In the genomic region with DNA sequence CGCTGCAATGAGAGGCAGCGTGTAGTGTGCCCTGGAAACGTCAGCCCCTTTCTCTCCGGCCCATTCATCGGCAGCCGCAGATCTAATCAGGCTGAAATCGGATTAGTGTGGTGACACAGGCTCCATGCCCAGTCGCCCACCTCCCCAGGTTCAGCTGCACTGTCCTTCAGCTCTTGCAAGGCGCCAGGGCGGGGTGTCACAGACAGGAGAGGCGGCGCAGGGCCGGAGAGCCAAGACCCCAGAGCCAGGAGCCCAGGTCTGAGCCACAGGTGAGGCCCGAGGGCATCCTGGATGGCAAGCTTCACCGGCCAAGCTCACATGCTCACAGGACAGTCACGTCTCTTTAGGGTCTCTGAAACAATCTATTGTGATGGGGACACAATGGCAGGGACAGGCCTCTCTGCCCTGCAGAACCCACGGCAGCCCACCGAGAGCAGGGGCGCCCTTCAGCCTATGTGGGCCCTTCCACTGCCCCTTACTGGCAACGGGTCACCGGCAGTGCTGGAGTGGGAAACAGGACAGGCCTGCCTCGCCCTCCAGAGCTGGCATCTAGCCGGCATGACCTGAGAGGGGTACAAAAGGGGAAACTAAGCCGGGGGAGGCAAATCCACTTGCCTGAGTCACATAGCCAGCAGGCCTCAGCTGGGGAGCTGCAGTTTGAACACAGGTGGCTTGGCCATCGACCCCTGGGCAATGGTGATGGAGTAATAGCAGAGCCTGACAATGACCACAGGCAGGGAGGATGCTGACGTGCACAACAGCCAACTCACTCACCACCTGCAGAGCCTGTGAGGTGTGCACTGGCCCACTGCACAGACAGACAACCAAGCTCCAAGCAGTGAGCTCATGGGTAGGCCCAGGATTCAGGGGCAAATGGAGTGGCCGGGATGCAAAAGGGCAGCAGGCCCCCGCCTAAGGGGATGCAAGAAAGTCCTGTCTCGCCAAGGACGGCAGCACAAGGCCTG, we compare ENCODE assay signal across 11 cellular contexts. TPM values are rescaled to one million over a fixed set of nuclear protein-coding genes. Genes with fewer than 3 reads are reported as not detected.
DNase-seq lines count a peak whose midpoint lies in the region; FAIRE-seq and TF ChIP-seq lines count a peak whose summit lies in the region.
"Had no signal": no experiment of that assay in that cellular context is flagged by ENCODE, and none has a peak within 500 bp of the region (broad histone marks: within the 10 kb centered on the region; RNA-seq: fewer than 3 reads in every experiment).

No MANE protein-coding gene starts in this region.

- no peaks in the 10 kb centered on the region for H3K27me3 Mint-ChIP-seq in astrocyte (ENCODE audit: low read depth, unreplicated experiment)

- intact Hi-C loops in spleen (cut with DNase I; ENCODE audit: low total_unique reads) = no loop called here

- H3K27ac ChIP-seq in astrocyte (ENCODE audit: low read depth, low read length) (peak overlapping the region; percentile 68), spleen (peak overlapping the region in 4 of 8 donors; percentile 57 to 64 (median 58)), suprapubic skin (no peak overlapping the region)

- H3K36me3 Mint-ChIP-seq in astrocyte (ENCODE audit: low read depth, unreplicated experiment) = peaks cover 9% of the 10 kb centered on the region

- no peak for FAIRE-seq in astrocyte (lab: Jason Lieb, UNC)

- H2AFZ ChIP-seq in astrocyte (ENCODE audit: low read depth, low read length) = no peak overlapping the region

- no peak overlapping the region for H3K4me3 ChIP-seq in astrocyte (ENCODE audit: insufficient read depth, low read depth, low read length)
- no peak overlapping the region for H3K4me3 ChIP-seq in kidney epithelial cell (ENCODE audit: low read depth, low read length)
- H3K4me3 ChIP-seq in spleen = no peak overlapping the region
- H3K4me3 ChIP-seq in suprapubic skin = no peak overlapping the region

- TF ChIP-seq EP300 in suprapubic skin (IDR thresholded peaks at IDR 0.05) = no peak

- WGBS in spleen, 5 donors = 84 to 93% (median 90%) methylated on average over 17 to 30 of the region's 30 CpGs
- 82% methylated on average over 16 of the region's 30 CpGs for WGBS in suprapubic skin

- peak overlapping the region; percentile 69 for H3K4me2 ChIP-seq in astrocyte (ENCODE audit: low read length)

- TF ChIP-seq POLR2A in spleen (IDR thresholded peaks at IDR 0.05) = no peak
- TF ChIP-seq POLR2A in suprapubic skin (IDR thresholded peaks at IDR 0.05) = no peak

- H3K36me3 ChIP-seq in astrocyte (ENCODE audit: insufficient read depth, low read length) (no peaks in the 10 kb centered on the region), kidney epithelial cell (ENCODE audit: control insufficient read depth, insufficient read depth, low read length) (no peaks in the 10 kb centered on the region), spleen (peaks cover 0 to 6% (median 0%) of the 10 kb centered on the region in 6 donors), suprapubic skin (no peaks in the 10 kb centered on the region)

- H3K4me3 Mint-ChIP-seq in astrocyte (ENCODE audit: unreplicated experiment) = no peak overlapping the region

- peak; percentile 94 for DNase-seq in NCI-H82 (lab: John Stamatoyannopoulos, UW)
- DNase-seq in astrocyte (ENCODE audit: low read depth) = peak; percentile 74
- peak; percentile 83 for DNase-seq in kidney epithelial cell (ENCODE audit: low read depth)
- DNase-seq in spleen = peak; percentile 62
- DNase-seq in suprapubic skin (ENCODE audit: low spot score in 2 of 2) = no peak
- DNase-seq in DMS114 treated with DMSO at 0.1 percent for 48 hours (lab: John Stamatoyannopoulos, UW; ENCODE audit: unreplicated experiment) = no peak
- DNase-seq in NCI-H2029 (lab: John Stamatoyannopoulos, UW) = no peak
- DNase-seq: amygdala, Caco-2, NCI-H187 treated with DMSO at 0.1 percent for 48 hours, OCI-M1 had no signal

- H3K9ac ChIP-seq in astrocyte (ENCODE audit: low read length) = peak overlapping the region; percentile 68

- TF ChIP-seq CTCF in astrocyte (IDR thresholded peaks at IDR 0.05; ENCODE audit: insufficient read depth, low read depth, low read length) = no peak
- TF ChIP-seq CTCF in kidney epithelial cell (IDR thresholded peaks at IDR 0.05; ENCODE audit: insufficient read depth, low read length, poor library complexity, severe bottlenecking) = no peak
- no peak for TF ChIP-seq CTCF in spleen (IDR thresholded peaks at IDR 0.05 in 8 of 11, conservative IDR thresholded peaks at IDR 0.05 in 3 of 11)
- TF ChIP-seq CTCF in suprapubic skin (IDR thresholded peaks at IDR 0.05) = no peak

- peaks cover 92% of the 10 kb centered on the region for H4K20me1 ChIP-seq in astrocyte (ENCODE audit: insufficient read depth, low read length)

- peaks cover 38% of the 10 kb centered on the region for H3K4me1 ChIP-seq in astrocyte (ENCODE audit: insufficient read depth, low read length)
- H3K4me1 ChIP-seq in spleen = peaks cover 19 to 61% (median 35%) of the 10 kb centered on the region in 6 donors
- peaks cover 11% of the 10 kb centered on the region for H3K4me1 ChIP-seq in suprapubic skin
- H3K4me1 ChIP-seq: Caco-2 had no signal

- H3K9me3 Mint-ChIP-seq in astrocyte (ENCODE audit: unreplicated experiment) = no peaks in the 10 kb centered on the region

- H3K27ac Mint-ChIP-seq in astrocyte (ENCODE audit: unreplicated experiment) = no peak overlapping the region

- H3K9me3 ChIP-seq in astrocyte (ENCODE audit: insufficient read depth, low read depth, low read length) (no peaks in the 10 kb centered on the region), spleen (no peaks in the 10 kb centered on the region), suprapubic skin (no peaks in the 10 kb centered on the region)
- H3K9me3 ChIP-seq: Caco-2 had no signal

- no peaks in the 10 kb centered on the region for H3K27me3 ChIP-seq in astrocyte (ENCODE audit: insufficient read depth, low read length)
- H3K27me3 ChIP-seq in kidney epithelial cell (ENCODE audit: control insufficient read depth, insufficient read depth, low read length) = no peaks in the 10 kb centered on the region
- no peaks in the 10 kb centered on the region for H3K27me3 ChIP-seq in spleen (replicated peaks in 1 of 7)
- H3K27me3 ChIP-seq in suprapubic skin = no peaks in the 10 kb centered on the region

- H3K4me1 Mint-ChIP-seq in astrocyte (ENCODE audit: low read depth, unreplicated experiment) = peaks cover 7% of the 10 kb centered on the region

- H3K79me2 ChIP-seq in astrocyte (ENCODE audit: insufficient read depth, low read length) = peaks cover 91% of the 10 kb centered on the region

RNA-seq across cellular contexts. Expression of a gene that starts 48.1 kb away (rescaled TPM):
- 36.5 and 41.6 TPM in 2 replicates for total RNA-seq in astrocyte
- total RNA-seq in kidney epithelial cell = 37.8 and 48.3 TPM in 2 replicates
- total RNA-seq in spleen = 10 to 100 TPM; 17.9 to 39.2 (median 31.3) TPM
- 10 to 100 TPM; 14.2 to 25.0 (median 15.0) TPM for polyA plus RNA-seq in spleen
- 10 to 100 TPM in 1 of 4 donors, 1 to 10 TPM in 3; 5.2 to 10.3 (median 6.4) TPM for total RNA-seq in suprapubic skin

Comparison
In these comparisons a context has a peak if more than half of its experiments do, and no peak if none do; other contexts are left out.
1. DNase-seq: peak in NCI-H82 (single experiment), astrocyte (single experiment), kidney epithelial cell (single experiment) and spleen (single experiment); none in suprapubic skin (0 of 2), DMS114 treated with DMSO at 0.1 percent for 48 hours (single experiment) and NCI-H2029 (single experiment).